ENCODE assay signal across 9 cellular contexts in genomic region chr11:12842933-12843636, GRCh38.
DNase-seq lines count a peak whose midpoint lies in the region; ATAC-seq and TF ChIP-seq lines count a peak whose summit lies in the region.
"Had no signal": no experiment of that assay in that cellular context is flagged by ENCODE, and none has a peak within 500 bp of the region (broad histone marks: within the 10 kb centered on the region; RNA-seq: fewer than 3 reads in every experiment).

No MANE protein-coding gene starts in this region.

- H3K79me2 ChIP-seq in hepatocyte: peaks cover 78% of the 10 kb centered on the region

- H3K27ac ChIP-seq in hepatocyte: peak overlapping the region; percentile 80

- peaks cover 5% of the 10 kb centered on the region for H4K20me1 ChIP-seq in hepatocyte (ENCODE audit: insufficient read depth, poor library complexity, severe bottlenecking)

- H3K4me1 ChIP-seq in hepatocyte (ENCODE audit: insufficient read depth): peaks cover 66% of the 10 kb centered on the region

- TF ChIP-seq CTCF in hepatocyte (IDR thresholded peaks at IDR 0.05; ENCODE audit: poor library complexity): no peak

- DNase-seq in left ventricle myocardium superior: no peak
- no peak for DNase-seq in Right ventricle myocardium inferior (ENCODE audit: missing footprints)
- DNase-seq in RPMI8226: peak; percentile 87
- peak; percentile 50 for DNase-seq in hepatocyte (ENCODE audit: low spot score)
- no peak for DNase-seq in OCI-M2 (lab: John Stamatoyannopoulos, UW; ENCODE audit: unreplicated experiment)
- no peak for DNase-seq in head of caudate nucleus
- DNase-seq in SIG-M5 treated with dmso at 0.1 percent for 504 hours (lab: John Stamatoyannopoulos, UW; ENCODE audit: unreplicated experiment): no peak
- DNase-seq in H7: no peak

- H3K9me3 ChIP-seq in hepatocyte (ENCODE audit: low read depth): no peaks in the 10 kb centered on the region

- 54% methylated on average over 6 of the region's 6 CpGs for WGBS in hepatocyte (ENCODE audit: low lambda C conversion rate, missing lambda C conversion rate)

- no peaks in the 10 kb centered on the region for H3K36me3 ChIP-seq in hepatocyte (replicated peaks; ENCODE audit: insufficient read depth, low read depth)
- H3K36me3 ChIP-seq in H7 (replicated peaks; ENCODE audit: control insufficient read depth, insufficient read depth, low read length): no peaks in the 10 kb centered on the region

- H3K4me3 ChIP-seq in hepatocyte (no peak overlapping the region), H7 (ENCODE audit: insufficient read depth, low read depth, low read length) (no peak overlapping the region)

- H2AFZ ChIP-seq in hepatocyte: no peak overlapping the region

- no peaks in the 10 kb centered on the region for H3K27me3 ChIP-seq in hepatocyte
- no peaks in the 10 kb centered on the region for H3K27me3 ChIP-seq in H7 (ENCODE audit: control insufficient read depth, insufficient read depth, low read length)

- peak; percentile 18 for ATAC-seq in left ventricle myocardium superior
- no peak for ATAC-seq in Right ventricle myocardium inferior
- ATAC-seq: activated CD8-positive, alpha-beta T cell treated with anti-CD3 and anti-CD28 coated beads for 36 hours had no signal

- H3K4me2 ChIP-seq in hepatocyte: peak overlapping the region; percentile 64

- no peaks in the 10 kb centered on the region for H3K9me2 ChIP-seq in hepatocyte (replicated peaks; ENCODE audit: insufficient read depth)

- intact Hi-C loops in left ventricle myocardium superior (cut with micrococcal nuclease) (no loop called here), Right ventricle myocardium inferior (cut with DNase I) (no loop called here), head of caudate nucleus (cut with DNase I) (no loop called here)

Comparison
In these comparisons a context has a peak if more than half of its experiments do, and no peak if none do; other contexts are left out.
1. DNase-seq: peak in RPMI8226 (single experiment) and hepatocyte (single experiment); none in left ventricle myocardium superior (single experiment), Right ventricle myocardium inferior (single experiment), OCI-M2 (single experiment), head of caudate nucleus (0 of 42), SIG-M5 treated with dmso at 0.1 percent for 504 hours (single experiment) and H7 (single experiment).